Comparison of ENCODE assay signal across 1 cellular context in the genomic region with DNA sequence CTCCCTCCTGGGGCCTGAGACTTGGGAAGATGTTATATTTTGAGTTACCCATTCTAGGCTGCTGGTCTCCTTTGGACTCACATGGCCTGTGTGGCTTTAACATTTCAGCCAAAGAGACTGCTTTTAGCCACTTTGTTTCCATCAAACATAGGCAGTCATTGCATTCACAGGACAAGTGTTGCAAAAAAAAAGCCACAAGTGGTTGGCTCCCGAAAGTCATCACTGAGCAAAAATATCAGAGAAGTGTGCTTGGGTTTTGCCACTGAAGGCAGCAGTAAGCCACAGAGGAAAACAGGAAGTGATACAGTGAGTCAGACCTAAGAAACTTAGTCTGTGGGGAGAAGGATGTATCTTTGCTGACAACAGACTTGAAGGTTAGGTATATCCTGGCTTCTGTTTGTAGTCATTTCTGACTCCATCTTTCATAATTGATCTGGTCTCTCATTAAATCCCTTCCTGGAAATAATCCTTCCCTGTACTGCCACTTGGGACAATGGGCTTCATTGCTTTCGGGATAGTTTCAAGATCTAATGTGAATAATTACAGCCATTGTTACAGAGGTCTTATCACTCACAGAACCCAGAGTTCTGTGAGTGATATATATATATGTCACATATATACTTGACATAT.
TF ChIP-seq lines count a peak whose summit lies in the region.

No MANE protein-coding gene starts in this region.

TF ChIP-seq in GM12878, 131 proteins besides CTCF, POLR2A, EP300 and RAD21 (continues in another document):
- TF ChIP-seq, protein P1, sequence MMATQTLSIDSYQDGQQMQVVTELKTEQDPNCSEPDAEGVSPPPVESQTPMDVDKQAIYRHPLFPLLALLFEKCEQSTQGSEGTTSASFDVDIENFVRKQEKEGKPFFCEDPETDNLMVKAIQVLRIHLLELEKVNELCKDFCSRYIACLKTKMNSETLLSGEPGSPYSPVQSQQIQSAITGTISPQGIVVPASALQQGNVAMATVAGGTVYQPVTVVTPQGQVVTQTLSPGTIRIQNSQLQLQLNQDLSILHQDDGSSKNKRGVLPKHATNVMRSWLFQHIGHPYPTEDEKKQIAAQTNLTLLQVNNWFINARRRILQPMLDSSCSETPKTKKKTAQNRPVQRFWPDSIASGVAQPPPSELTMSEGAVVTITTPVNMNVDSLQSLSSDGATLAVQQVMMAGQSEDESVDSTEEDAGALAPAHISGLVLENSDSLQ (IDR thresholded peaks at IDR 0.05): peak; percentile 46; the same call in 1 of the 2 replicates
- TF ChIP-seq NFYA (IDR thresholded peaks at IDR 0.05; ENCODE audit: borderline replicate concordance, low read depth, low read length) (no peak), ZSCAN29 (IDR thresholded peaks at IDR 0.05) (no peak), CREM (IDR thresholded peaks at IDR 0.05; ENCODE audit: low read depth) (peak; percentile 61), EED (IDR thresholded peaks at IDR 0.05; ENCODE audit: low read depth) (peak; percentile 90), BMI1 (IDR thresholded peaks at IDR 0.05; ENCODE audit: borderline replicate concordance) (peak; percentile 64; the same call in 1 of the 2 replicates), STAT3 (IDR thresholded peaks at IDR 0.05; ENCODE audit: low read depth, low read length) (peak; percentile 88; the same call in 1 of the 2 replicates), TCF3 (IDR thresholded peaks at IDR 0.05; ENCODE audit: borderline replicate concordance, insufficient read depth, low read depth, low read length) (no peak), MXI1 (IDR thresholded peaks at IDR 0.05; ENCODE audit: low read depth, low read length) (peak; percentile 82), DPF2 (IDR thresholded peaks at IDR 0.05) (peak; percentile 97), NR2C1 (IDR thresholded peaks at IDR 0.05) (no peak), TBL1XR1 (IDR thresholded peaks at IDR 0.05; ENCODE audit: low read depth, low read length) (peak; percentile 73), FOS (IDR thresholded peaks at IDR 0.05; ENCODE audit: borderline replicate concordance, extremely low read depth, insufficient read length) (peak; percentile 1), SREBF1 (IDR thresholded peaks at IDR 0.05; ENCODE audit: low read length) (no peak), WRNIP1 (IDR thresholded peaks at IDR 0.05; ENCODE audit: borderline replicate concordance, low read depth, low read length) (peak; percentile 98), NR2C2 (IDR thresholded peaks at IDR 0.05; ENCODE audit: borderline replicate concordance, control insufficient read depth, insufficient read length, low read depth) (no peak), TAF1 (IDR thresholded peaks at IDR 0.05; ENCODE audit: borderline replicate concordance, low read depth, low read length) (no peak), NR2F1 (conservative IDR thresholded peaks at IDR 0.05) (0 out of 2 replicates have a peak, but pooled peaks have one; percentile 20), YY1 (IDR thresholded peaks at IDR 0.05; ENCODE audit: low read depth, low read length) (0 out of 2 replicates have a peak, but pooled peaks have one; percentile 9), ZNF217 (IDR thresholded peaks at IDR 0.05) (no peak), TARDBP (IDR thresholded peaks at IDR 0.05; ENCODE audit: borderline replicate concordance) (no peak), ZNF274 (IDR thresholded peaks at IDR 0.05; ENCODE audit: insufficient read depth, insufficient read length) (no peak), RUNX3 (IDR thresholded peaks at IDR 0.05; ENCODE audit: low read length) (peak; percentile 97), ATF7 (IDR thresholded peaks at IDR 0.05; ENCODE audit: low read depth) (peak; percentile 92), JUND (IDR thresholded peaks at IDR 0.05; ENCODE audit: low read depth, low read length) (peak; percentile 83), ZBED1 (IDR thresholded peaks at IDR 0.05; ENCODE audit: borderline replicate concordance) (no peak), KLF5 (IDR thresholded peaks at IDR 0.05; ENCODE audit: partially characterized antibody) (no peak), RB1 (IDR thresholded peaks at IDR 0.05; ENCODE audit: borderline replicate concordance) (no peak; the same call in 1 of the 2 replicates), SP1 (IDR thresholded peaks at IDR 0.05; ENCODE audit: low read depth, low read length) (peak; percentile 40), MEF2B (IDR thresholded peaks at IDR 0.05; ENCODE audit: partially characterized antibody, poor library complexity, severe bottlenecking) (peak; percentile 65), BHLHE40 (IDR thresholded peaks at IDR 0.05; ENCODE audit: borderline replicate concordance in 1 of 2, low read depth in 2 of 2, low read length in 1 of 2) (peak; percentile 89 to 93), ZNF24 (IDR thresholded peaks at IDR 0.05) (peak; percentile 27; the same call in 1 of the 2 replicates), CEBPB (IDR thresholded peaks at IDR 0.05; ENCODE audit: borderline replicate concordance in 1 of 2, low read depth in 2 of 2, low read length in 2 of 2) (peak in 1 of 2 experiments; percentile 59; a peak in 1 of 4 replicates), MYB (IDR thresholded peaks at IDR 0.05; ENCODE audit: borderline replicate concordance, low read depth, low read length) (no peak), RCOR1 (conservative IDR thresholded peaks at IDR 0.05; ENCODE audit: low read depth, low read length) (peak; percentile 92; the same call in 1 of the 2 replicates)
- TF ChIP-seq, protein P2, sequence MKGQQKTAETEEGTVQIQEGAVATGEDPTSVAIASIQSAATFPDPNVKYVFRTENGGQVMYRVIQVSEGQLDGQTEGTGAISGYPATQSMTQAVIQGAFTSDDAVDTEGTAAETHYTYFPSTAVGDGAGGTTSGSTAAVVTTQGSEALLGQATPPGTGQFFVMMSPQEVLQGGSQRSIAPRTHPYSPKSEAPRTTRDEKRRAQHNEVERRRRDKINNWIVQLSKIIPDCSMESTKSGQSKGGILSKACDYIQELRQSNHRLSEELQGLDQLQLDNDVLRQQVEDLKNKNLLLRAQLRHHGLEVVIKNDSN (IDR thresholded peaks at IDR 0.05; ENCODE audit: borderline replicate concordance, extremely low read length, insufficient read depth, low read depth, low read length): no peak
- TF ChIP-seq, protein P3, sequence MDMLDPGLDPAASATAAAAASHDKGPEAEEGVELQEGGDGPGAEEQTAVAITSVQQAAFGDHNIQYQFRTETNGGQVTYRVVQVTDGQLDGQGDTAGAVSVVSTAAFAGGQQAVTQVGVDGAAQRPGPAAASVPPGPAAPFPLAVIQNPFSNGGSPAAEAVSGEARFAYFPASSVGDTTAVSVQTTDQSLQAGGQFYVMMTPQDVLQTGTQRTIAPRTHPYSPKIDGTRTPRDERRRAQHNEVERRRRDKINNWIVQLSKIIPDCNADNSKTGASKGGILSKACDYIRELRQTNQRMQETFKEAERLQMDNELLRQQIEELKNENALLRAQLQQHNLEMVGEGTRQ (IDR thresholded peaks at IDR 0.05; ENCODE audit: borderline replicate concordance, low read depth, low read length): no peak; the same call in 1 of the 2 replicates
- TF ChIP-seq, protein P4, sequence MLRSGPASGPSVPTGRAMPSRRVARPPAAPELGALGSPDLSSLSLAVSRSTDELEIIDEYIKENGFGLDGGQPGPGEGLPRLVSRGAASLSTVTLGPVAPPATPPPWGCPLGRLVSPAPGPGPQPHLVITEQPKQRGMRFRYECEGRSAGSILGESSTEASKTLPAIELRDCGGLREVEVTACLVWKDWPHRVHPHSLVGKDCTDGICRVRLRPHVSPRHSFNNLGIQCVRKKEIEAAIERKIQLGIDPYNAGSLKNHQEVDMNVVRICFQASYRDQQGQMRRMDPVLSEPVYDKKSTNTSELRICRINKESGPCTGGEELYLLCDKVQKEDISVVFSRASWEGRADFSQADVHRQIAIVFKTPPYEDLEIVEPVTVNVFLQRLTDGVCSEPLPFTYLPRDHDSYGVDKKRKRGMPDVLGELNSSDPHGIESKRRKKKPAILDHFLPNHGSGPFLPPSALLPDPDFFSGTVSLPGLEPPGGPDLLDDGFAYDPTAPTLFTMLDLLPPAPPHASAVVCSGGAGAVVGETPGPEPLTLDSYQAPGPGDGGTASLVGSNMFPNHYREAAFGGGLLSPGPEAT (IDR thresholded peaks at IDR 0.05; ENCODE audit: low read depth): peak; percentile 95
- TF ChIP-seq, protein P5, sequence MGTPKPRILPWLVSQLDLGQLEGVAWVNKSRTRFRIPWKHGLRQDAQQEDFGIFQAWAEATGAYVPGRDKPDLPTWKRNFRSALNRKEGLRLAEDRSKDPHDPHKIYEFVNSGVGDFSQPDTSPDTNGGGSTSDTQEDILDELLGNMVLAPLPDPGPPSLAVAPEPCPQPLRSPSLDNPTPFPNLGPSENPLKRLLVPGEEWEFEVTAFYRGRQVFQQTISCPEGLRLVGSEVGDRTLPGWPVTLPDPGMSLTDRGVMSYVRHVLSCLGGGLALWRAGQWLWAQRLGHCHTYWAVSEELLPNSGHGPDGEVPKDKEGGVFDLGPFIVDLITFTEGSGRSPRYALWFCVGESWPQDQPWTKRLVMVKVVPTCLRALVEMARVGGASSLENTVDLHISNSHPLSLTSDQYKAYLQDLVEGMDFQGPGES (IDR thresholded peaks at IDR 0.05): no peak
- TF ChIP-seq, protein P6, sequence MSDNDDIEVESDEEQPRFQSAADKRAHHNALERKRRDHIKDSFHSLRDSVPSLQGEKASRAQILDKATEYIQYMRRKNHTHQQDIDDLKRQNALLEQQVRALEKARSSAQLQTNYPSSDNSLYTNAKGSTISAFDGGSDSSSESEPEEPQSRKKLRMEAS (IDR thresholded peaks at IDR 0.05; ENCODE audit: low read depth, low read length): peak; percentile 29; the same call in 1 of the 2 replicates
- TF ChIP-seq, protein P7, sequence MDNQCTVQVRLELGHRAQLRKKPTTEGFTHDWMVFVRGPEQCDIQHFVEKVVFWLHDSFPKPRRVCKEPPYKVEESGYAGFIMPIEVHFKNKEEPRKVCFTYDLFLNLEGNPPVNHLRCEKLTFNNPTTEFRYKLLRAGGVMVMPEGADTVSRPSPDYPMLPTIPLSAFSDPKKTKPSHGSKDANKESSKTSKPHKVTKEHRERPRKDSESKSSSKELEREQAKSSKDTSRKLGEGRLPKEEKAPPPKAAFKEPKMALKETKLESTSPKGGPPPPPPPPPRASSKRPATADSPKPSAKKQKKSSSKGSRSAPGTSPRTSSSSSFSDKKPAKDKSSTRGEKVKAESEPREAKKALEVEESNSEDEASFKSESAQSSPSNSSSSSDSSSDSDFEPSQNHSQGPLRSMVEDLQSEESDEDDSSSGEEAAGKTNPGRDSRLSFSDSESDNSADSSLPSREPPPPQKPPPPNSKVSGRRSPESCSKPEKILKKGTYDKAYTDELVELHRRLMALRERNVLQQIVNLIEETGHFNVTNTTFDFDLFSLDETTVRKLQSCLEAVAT (IDR thresholded peaks at IDR 0.05): peak; percentile 73
- TF ChIP-seq, protein P8, sequence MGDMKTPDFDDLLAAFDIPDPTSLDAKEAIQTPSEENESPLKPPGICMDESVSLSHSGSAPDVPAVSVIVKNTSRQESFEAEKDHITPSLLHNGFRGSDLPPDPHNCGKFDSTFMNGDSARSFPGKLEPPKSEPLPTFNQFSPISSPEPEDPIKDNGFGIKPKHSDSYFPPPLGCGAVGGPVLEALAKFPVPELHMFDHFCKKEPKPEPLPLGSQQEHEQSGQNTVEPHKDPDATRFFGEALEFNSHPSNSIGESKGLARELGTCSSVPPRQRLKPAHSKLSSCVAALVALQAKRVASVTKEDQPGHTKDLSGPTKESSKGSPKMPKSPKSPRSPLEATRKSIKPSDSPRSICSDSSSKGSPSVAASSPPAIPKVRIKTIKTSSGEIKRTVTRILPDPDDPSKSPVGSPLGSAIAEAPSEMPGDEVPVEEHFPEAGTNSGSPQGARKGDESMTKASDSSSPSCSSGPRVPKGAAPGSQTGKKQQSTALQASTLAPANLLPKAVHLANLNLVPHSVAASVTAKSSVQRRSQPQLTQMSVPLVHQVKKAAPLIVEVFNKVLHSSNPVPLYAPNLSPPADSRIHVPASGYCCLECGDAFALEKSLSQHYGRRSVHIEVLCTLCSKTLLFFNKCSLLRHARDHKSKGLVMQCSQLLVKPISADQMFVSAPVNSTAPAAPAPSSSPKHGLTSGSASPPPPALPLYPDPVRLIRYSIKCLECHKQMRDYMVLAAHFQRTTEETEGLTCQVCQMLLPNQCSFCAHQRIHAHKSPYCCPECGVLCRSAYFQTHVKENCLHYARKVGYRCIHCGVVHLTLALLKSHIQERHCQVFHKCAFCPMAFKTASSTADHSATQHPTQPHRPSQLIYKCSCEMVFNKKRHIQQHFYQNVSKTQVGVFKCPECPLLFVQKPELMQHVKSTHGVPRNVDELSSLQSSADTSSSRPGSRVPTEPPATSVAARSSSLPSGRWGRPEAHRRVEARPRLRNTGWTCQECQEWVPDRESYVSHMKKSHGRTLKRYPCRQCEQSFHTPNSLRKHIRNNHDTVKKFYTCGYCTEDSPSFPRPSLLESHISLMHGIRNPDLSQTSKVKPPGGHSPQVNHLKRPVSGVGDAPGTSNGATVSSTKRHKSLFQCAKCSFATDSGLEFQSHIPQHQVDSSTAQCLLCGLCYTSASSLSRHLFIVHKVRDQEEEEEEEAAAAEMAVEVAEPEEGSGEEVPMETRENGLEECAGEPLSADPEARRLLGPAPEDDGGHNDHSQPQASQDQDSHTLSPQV (IDR thresholded peaks at IDR 0.05): no peak
- TF ChIP-seq, protein P9, sequence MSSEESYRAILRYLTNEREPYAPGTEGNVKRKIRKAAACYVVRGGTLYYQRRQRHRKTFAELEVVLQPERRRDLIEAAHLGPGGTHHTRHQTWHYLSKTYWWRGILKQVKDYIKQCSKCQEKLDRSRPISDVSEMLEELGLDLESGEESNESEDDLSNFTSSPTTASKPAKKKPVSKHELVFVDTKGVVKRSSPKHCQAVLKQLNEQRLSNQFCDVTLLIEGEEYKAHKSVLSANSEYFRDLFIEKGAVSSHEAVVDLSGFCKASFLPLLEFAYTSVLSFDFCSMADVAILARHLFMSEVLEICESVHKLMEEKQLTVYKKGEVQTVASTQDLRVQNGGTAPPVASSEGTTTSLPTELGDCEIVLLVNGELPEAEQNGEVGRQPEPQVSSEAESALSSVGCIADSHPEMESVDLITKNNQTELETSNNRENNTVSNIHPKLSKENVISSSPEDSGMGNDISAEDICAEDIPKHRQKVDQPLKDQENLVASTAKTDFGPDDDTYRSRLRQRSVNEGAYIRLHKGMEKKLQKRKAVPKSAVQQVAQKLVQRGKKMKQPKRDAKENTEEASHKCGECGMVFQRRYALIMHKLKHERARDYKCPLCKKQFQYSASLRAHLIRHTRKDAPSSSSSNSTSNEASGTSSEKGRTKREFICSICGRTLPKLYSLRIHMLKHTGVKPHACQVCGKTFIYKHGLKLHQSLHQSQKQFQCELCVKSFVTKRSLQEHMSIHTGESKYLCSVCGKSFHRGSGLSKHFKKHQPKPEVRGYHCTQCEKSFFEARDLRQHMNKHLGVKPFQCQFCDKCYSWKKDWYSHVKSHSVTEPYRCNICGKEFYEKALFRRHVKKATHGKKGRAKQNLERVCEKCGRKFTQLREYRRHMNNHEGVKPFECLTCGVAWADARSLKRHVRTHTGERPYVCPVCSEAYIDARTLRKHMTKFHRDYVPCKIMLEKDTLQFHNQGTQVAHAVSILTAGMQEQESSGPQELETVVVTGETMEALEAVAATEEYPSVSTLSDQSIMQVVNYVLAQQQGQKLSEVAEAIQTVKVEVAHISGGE (CRISPR knock-in tag; IDR thresholded peaks at IDR 0.05): no peak
